In genomic region chr16:2971985-2972784, GRCh38 we compare ENCODE assay signal across 12 cellular contexts. TPM values are rescaled to one million over a fixed set of nuclear protein-coding genes. Genes with fewer than 3 reads are reported as not detected.
A peak's percentile ranks its signal among the peaks of the same experiment; 100 is the strongest.
DNase-seq lines count a peak whose midpoint lies in the region; ATAC-seq and TF ChIP-seq lines count a peak whose summit lies in the region.
"Had no signal": no experiment of that assay in that cellular context is flagged by ENCODE, and none has a peak within 500 bp of the region (broad histone marks: within the 10 kb centered on the region; RNA-seq: fewer than 3 reads in every experiment).

No MANE protein-coding gene starts in this region.

- peaks cover 15% of the 10 kb centered on the region for H3K4me1 Mint-ChIP-seq in T-helper 2 cell treated with Interferon-gamma antibody and Interleukin-4, amounts not matched to agents 5 μg/mL and 100 μg/mL, for 36 hours (ENCODE audit: low read depth)
- peaks cover 17% of the 10 kb centered on the region for H3K4me1 Mint-ChIP-seq in activated naive CD8-positive, alpha-beta T cell (ENCODE audit: low read depth)
- peaks cover 22% of the 10 kb centered on the region for H3K4me1 Mint-ChIP-seq in nephron

- H3K27me3 ChIP-seq in Karpas-422 (ENCODE audit: low read length) (no peaks in the 10 kb centered on the region), left ventricle myocardium inferior (ENCODE audit: low read depth) (peaks cover 23% of the 10 kb centered on the region)
- H3K27me3 ChIP-seq: SJSA1 had no signal

- peak overlapping the region; percentile 63 for H3K27ac Mint-ChIP-seq in T-helper 2 cell treated with Interferon-gamma antibody and Interleukin-4, amounts not matched to agents 5 μg/mL and 100 μg/mL, for 36 hours
- H3K27ac Mint-ChIP-seq in activated naive CD8-positive, alpha-beta T cell: no peak overlapping the region
- H3K27ac Mint-ChIP-seq in nephron: no peak overlapping the region

- H3K4me3 ChIP-seq in Karpas-422 (ENCODE audit: low read length): 0 out of 2 replicates have a peak overlapping the region, but pooled peaks have one; percentile 99
- no peak overlapping the region for H3K4me3 ChIP-seq in left ventricle myocardium inferior
- H3K4me3 ChIP-seq: gastroesophageal sphincter, SJSA1 had no signal

- DNase-seq in T-helper 2 cell treated with Interferon-gamma antibody and Interleukin-4, amounts not matched to agents 5 μg/mL and 100 μg/mL, for 36 hours (ENCODE audit: low spot score): no peak
- DNase-seq in T-helper 2 cell: no peak
- no peak for DNase-seq in Karpas-422
- DNase-seq in left ventricle myocardium inferior: no peak
- DNase-seq in SHP77 (lab: John Stamatoyannopoulos, UW): no peak
- DNase-seq: EL had no signal

- H3K4me1 ChIP-seq in Karpas-422 (ENCODE audit: low read length) (peaks cover 58% of the 10 kb centered on the region), left ventricle myocardium inferior (peaks cover 52% of the 10 kb centered on the region)

- H3K27me3 Mint-ChIP-seq in T-helper 2 cell treated with Interferon-gamma antibody and Interleukin-4, amounts not matched to agents 5 μg/mL and 100 μg/mL, for 36 hours (ENCODE audit: low read depth): peaks cover 8% of the 10 kb centered on the region
- H3K27me3 Mint-ChIP-seq in activated naive CD8-positive, alpha-beta T cell: peaks cover 9% of the 10 kb centered on the region
- H3K27me3 Mint-ChIP-seq in nephron (ENCODE audit: low read depth): peaks cover 7% of the 10 kb centered on the region

- H3K27ac ChIP-seq in Karpas-422 (ENCODE audit: low read length) (no peak overlapping the region), left ventricle myocardium inferior (replicated peaks) (no peak overlapping the region)
- H3K27ac ChIP-seq: gastroesophageal sphincter, SJSA1 had no signal

- H3K4me3 Mint-ChIP-seq in T-helper 2 cell treated with Interferon-gamma antibody and Interleukin-4, amounts not matched to agents 5 μg/mL and 100 μg/mL, for 36 hours: peak overlapping the region; percentile 17
- H3K4me3 Mint-ChIP-seq in activated naive CD8-positive, alpha-beta T cell: peak overlapping the region; percentile 35
- peak overlapping the region; percentile 63 to 73 (median 69) for H3K4me3 Mint-ChIP-seq in nephron

- H4K20me1 ChIP-seq in Karpas-422 (ENCODE audit: insufficient read depth, low read depth, low read length): peaks cover 16% of the 10 kb centered on the region

- H3K36me3 Mint-ChIP-seq in T-helper 2 cell treated with Interferon-gamma antibody and Interleukin-4, amounts not matched to agents 5 μg/mL and 100 μg/mL, for 36 hours (ENCODE audit: low read depth): peaks cover 18% of the 10 kb centered on the region
- H3K36me3 Mint-ChIP-seq in activated naive CD8-positive, alpha-beta T cell: no peaks in the 10 kb centered on the region
- H3K36me3 Mint-ChIP-seq in nephron (ENCODE audit: low read depth): no peaks in the 10 kb centered on the region

- no peaks in the 10 kb centered on the region for H3K9me3 Mint-ChIP-seq in T-helper 2 cell treated with Interferon-gamma antibody and Interleukin-4, amounts not matched to agents 5 μg/mL and 100 μg/mL, for 36 hours
- H3K9me3 Mint-ChIP-seq in activated naive CD8-positive, alpha-beta T cell (ENCODE audit: low read depth): no peaks in the 10 kb centered on the region
- H3K9me3 Mint-ChIP-seq in nephron: no peaks in the 10 kb centered on the region

- no peak for ATAC-seq in GM21515 (IDR thresholded peaks at IDR 0.05; ENCODE audit: unreplicated experiment)
- ATAC-seq: gastroesophageal sphincter had no signal

- peak overlapping the region; percentile 79 for H3K4me2 ChIP-seq in Karpas-422 (ENCODE audit: low read depth, low read length, poor library complexity, severe bottlenecking)

- H3K79me2 ChIP-seq in Karpas-422 (ENCODE audit: low read length): peaks cover 21% of the 10 kb centered on the region

- H3K9me3 ChIP-seq in Karpas-422 (ENCODE audit: low read length) (no peaks in the 10 kb centered on the region), left ventricle myocardium inferior (replicated peaks) (no peaks in the 10 kb centered on the region)
- H3K9me3 ChIP-seq: gastroesophageal sphincter, SJSA1 had no signal

- TF ChIP-seq CTCF in nephron (IDR thresholded peaks at IDR 0.05; ENCODE audit: unreplicated experiment in 3 of 3): no peak
- no peak for TF ChIP-seq CTCF in left ventricle myocardium inferior (IDR thresholded peaks at IDR 0.05; ENCODE audit: borderline replicate concordance)

- H3K9me2 ChIP-seq in Karpas-422 (replicated peaks; ENCODE audit: insufficient read depth, low read length): no peaks in the 10 kb centered on the region

- intact Hi-C loops in left ventricle myocardium inferior (cut with micrococcal nuclease): no loop called here

- peaks cover 16% of the 10 kb centered on the region; the same call in 1 of the 2 replicates for H3K36me3 ChIP-seq in Karpas-422 (ENCODE audit: insufficient read depth, low read length)
- peaks cover 5% of the 10 kb centered on the region for H3K36me3 ChIP-seq in left ventricle myocardium inferior
- H3K36me3 ChIP-seq: gastroesophageal sphincter had no signal

- H3K9ac ChIP-seq in Karpas-422 (ENCODE audit: low read length): peak overlapping the region; percentile 98

- no peak overlapping the region for H2AFZ ChIP-seq in Karpas-422 (ENCODE audit: low read length)

RNA-seq across cellular contexts. Expression of gene PAQR4, which starts 3.0 kb away (rescaled TPM):
- total RNA-seq in Karpas-422 (2014; rRNA removed; shearing (Covaris generic); ENCODE audit: low replicate concordance): 30.7 and 44.0 TPM in 2 replicates
- total RNA-seq in left ventricle myocardium inferior: 9.2 TPM

RNA-seq across cellular contexts. Expression of gene PKMYT1, which starts 8.1 kb away (rescaled TPM):
- 17.6 and 30.3 TPM in 2 replicates for total RNA-seq in Karpas-422 (2014; rRNA removed; shearing (Covaris generic); ENCODE audit: low replicate concordance)
- total RNA-seq in left ventricle myocardium inferior: 1.3 TPM

RNA-seq across cellular contexts. Expression of gene KREMEN2, which starts 8.1 kb away (rescaled TPM):
- total RNA-seq in Karpas-422 (2014; rRNA removed; shearing (Covaris generic); ENCODE audit: low replicate concordance): 3.4 and 8.5 TPM in 2 replicates
- not detected for total RNA-seq in left ventricle myocardium inferior
- total RNA-seq: dermis microvascular lymphatic vessel endothelial cell, gastroesophageal sphincter, SJSA1 had no signal

RNA-seq across cellular contexts. Expression of gene CLDN9, which starts 40.5 kb away (rescaled TPM):
- total RNA-seq in Karpas-422 (2014; rRNA removed; shearing (Covaris generic); ENCODE audit: low replicate concordance): not detected in 2 replicates
- 1.2 TPM for total RNA-seq in left ventricle myocardium inferior
- total RNA-seq: dermis microvascular lymphatic vessel endothelial cell, SJSA1 had no signal

RNA-seq across cellular contexts. Expression of gene CLDN6, which starts 45.8 kb away (rescaled TPM):
- not detected in 2 replicates for total RNA-seq in Karpas-422 (2014; rRNA removed; shearing (Covaris generic); ENCODE audit: low replicate concordance)
- not detected for total RNA-seq in left ventricle myocardium inferior
- total RNA-seq: dermis microvascular lymphatic vessel endothelial cell, gastroesophageal sphincter, SJSA1 had no signal

Comparison
In these comparisons a context has a peak if more than half of its experiments do, and no peak if none do; other contexts are left out.
1. H3K4me3 Mint-ChIP-seq: peak in every context shown above with its lines; median percentile 69 in nephron; 35 in activated naive CD8-positive, alpha-beta T cell; 17 in T-helper 2 cell treated with Interferon-gamma antibody and Interleukin-4, amounts not matched to agents 5 μg/mL and 100 μg/mL, for 36 hours.